ENCODE assay signal across 1 cellular context in genomic region chr4:89111833-89112563, GRCh38.
TF ChIP-seq lines count a peak whose summit lies in the region.

No MANE protein-coding gene starts in this region.

TF ChIP-seq in HepG2, 621 proteins besides CTCF, POLR2A, EP300 and RAD21 (continued from another document and continues in another):
- no peak for TF ChIP-seq IRX3 (CRISPR knock-in tag; IDR thresholded peaks at IDR 0.05; ENCODE audit: borderline replicate concordance, low read depth)
- TF ChIP-seq ZNF574 (CRISPR knock-in tag; IDR thresholded peaks at IDR 0.05), result peak; percentile 95
- no peak for TF ChIP-seq PCBP1 (IDR thresholded peaks at IDR 0.05; ENCODE audit: borderline replicate concordance, low read depth, low read length)
- no peak for TF ChIP-seq ZNF564 (CRISPR knock-in tag; IDR thresholded peaks at IDR 0.05)
- no peak for TF ChIP-seq ASH2L (IDR thresholded peaks at IDR 0.05; ENCODE audit: insufficient read length, low read depth, low read length)
- no peak for TF ChIP-seq DR1 (CRISPR knock-in tag; IDR thresholded peaks at IDR 0.05)
- TF ChIP-seq SNRNP70 (IDR thresholded peaks at IDR 0.05; ENCODE audit: low read depth, low read length), result no peak
- no peak for TF ChIP-seq ZNF724P (CRISPR knock-in tag; IDR thresholded peaks at IDR 0.05; ENCODE audit: borderline replicate concordance)
- TF ChIP-seq ZNF430 (CRISPR knock-in tag; IDR thresholded peaks at IDR 0.05), result no peak
- TF ChIP-seq IKZF4 (CRISPR knock-in tag; IDR thresholded peaks at IDR 0.05; ENCODE audit: borderline replicate concordance, low read depth, not compliant biosample characterization), result no peak
- TF ChIP-seq ZNF446 (CRISPR knock-in tag; IDR thresholded peaks at IDR 0.05), result no peak
- TF ChIP-seq ETV6 (CRISPR knock-in tag; conservative IDR thresholded peaks at IDR 0.05), result 0 out of 2 replicates have a peak, but pooled peaks have one; percentile 55
- no peak for TF ChIP-seq SRY (CRISPR knock-in tag; IDR thresholded peaks at IDR 0.05)
- TF ChIP-seq ZNF343 (CRISPR knock-in tag; IDR thresholded peaks at IDR 0.05), result peak; percentile 45; the same call in 1 of the 2 replicates
- TF ChIP-seq ZSCAN21 (CRISPR knock-in tag; IDR thresholded peaks at IDR 0.05; ENCODE audit: borderline replicate concordance), result 0 out of 2 replicates have a peak, but pooled peaks have one; percentile 23
- no peak for TF ChIP-seq ZNF460 (CRISPR knock-in tag; IDR thresholded peaks at IDR 0.05; ENCODE audit: borderline replicate concordance)
- no peak for TF ChIP-seq SP1 (IDR thresholded peaks at IDR 0.05)
- no peak for TF ChIP-seq SP1 (CRISPR knock-in tag; IDR thresholded peaks at IDR 0.05)
- 0 out of 2 replicates have a peak, but pooled peaks have one; percentile 22 for TF ChIP-seq CREB1 (IDR thresholded peaks at IDR 0.05)
- TF ChIP-seq CREB1 (CRISPR knock-in tag; IDR thresholded peaks at IDR 0.05), result peak; percentile 84
- no peak for TF ChIP-seq ZNF282 (IDR thresholded peaks at IDR 0.05; ENCODE audit: partially characterized antibody)
- no peak for TF ChIP-seq SSRP1 (CRISPR knock-in tag; IDR thresholded peaks at IDR 0.05)
- peak; percentile 83 for TF ChIP-seq ISL2 (CRISPR knock-in tag; IDR thresholded peaks at IDR 0.05)
- 0 out of 2 replicates have a peak, but pooled peaks have one; percentile 30 for TF ChIP-seq POLR2AphosphoS5 (IDR thresholded peaks at IDR 0.05; ENCODE audit: low read depth, low read length)
- TF ChIP-seq PRDM10 (CRISPR knock-in tag; IDR thresholded peaks at IDR 0.05; ENCODE audit: low read depth), result no peak
- peak in 1 of 2 experiments; percentile 90; a peak in 2 of 4 replicates for TF ChIP-seq ATF4 (CRISPR knock-in tag; IDR thresholded peaks at IDR 0.05)
- TF ChIP-seq ATF3 (CRISPR knock-in tag; IDR thresholded peaks at IDR 0.05), result peak; percentile 48; the same call in 1 of the 2 replicates
- no peak for TF ChIP-seq ZNF350 (CRISPR knock-in tag; IDR thresholded peaks at IDR 0.05; ENCODE audit: borderline replicate concordance, low read depth)
- no peak for TF ChIP-seq ZUFSP (CRISPR knock-in tag; IDR thresholded peaks at IDR 0.05; ENCODE audit: borderline replicate concordance)
- no peak for TF ChIP-seq ZNF646 (CRISPR knock-in tag; IDR thresholded peaks at IDR 0.05)
- peak; percentile 60; the same call in 1 of the 2 replicates for TF ChIP-seq MLX (CRISPR knock-in tag; IDR thresholded peaks at IDR 0.05)
- TF ChIP-seq ZMAT3 (CRISPR knock-in tag; conservative IDR thresholded peaks at IDR 0.05), result peak; percentile 4; the same call in 1 of the 2 replicates
- TF ChIP-seq ZNF7 (CRISPR knock-in tag; IDR thresholded peaks at IDR 0.05), result no peak
- no peak; the same call in 1 of the 2 replicates for TF ChIP-seq GABPB1 (CRISPR knock-in tag; IDR thresholded peaks at IDR 0.05)
- no peak for TF ChIP-seq ZNF367 (CRISPR knock-in tag; IDR thresholded peaks at IDR 0.05; ENCODE audit: borderline replicate concordance)
- peak; percentile 86 for TF ChIP-seq FOXA3 (CRISPR knock-in tag; IDR thresholded peaks at IDR 0.05)
- no peak for TF ChIP-seq MTF1 (CRISPR knock-in tag; IDR thresholded peaks at IDR 0.05)
- TF ChIP-seq ATAD3A (CRISPR knock-in tag; IDR thresholded peaks at IDR 0.05), result no peak
- no peak for TF ChIP-seq ZNF337 (CRISPR knock-in tag; IDR thresholded peaks at IDR 0.05; ENCODE audit: borderline replicate concordance, low read depth)
- TF ChIP-seq KMT2B (CRISPR knock-in tag; IDR thresholded peaks at IDR 0.05), result peak; percentile 26; the same call in 1 of the 2 replicates
- TF ChIP-seq YEATS2 (CRISPR knock-in tag; IDR thresholded peaks at IDR 0.05; ENCODE audit: borderline replicate concordance), result peak; percentile 66; the same call in 1 of the 2 replicates
- TF ChIP-seq ZNF615 (CRISPR knock-in tag; IDR thresholded peaks at IDR 0.05; ENCODE audit: borderline replicate concordance), result 0 out of 2 replicates have a peak, but pooled peaks have one; percentile 11
- TF ChIP-seq CCDC6 (CRISPR knock-in tag; IDR thresholded peaks at IDR 0.05), result no peak
- no peak for TF ChIP-seq SMAD1 (CRISPR knock-in tag; IDR thresholded peaks at IDR 0.05; ENCODE audit: borderline replicate concordance, low read depth)
